Comparison of ENCODE assay signal across 1 cellular context in genomic region chr5:168706655-168707069, GRCh38.
TF ChIP-seq lines count a peak whose summit lies in the region.

No MANE protein-coding gene starts in this region.

TF ChIP-seq in GM23338, 12 proteins besides CTCF, POLR2A, EP300 and RAD21 (continued from another document):
- TF ChIP-seq ETS1 (IDR thresholded peaks at IDR 0.05) (no peak), STAT1 (IDR thresholded peaks at IDR 0.05; ENCODE audit: unreplicated experiment) (no peak), ZNF462 (CRISPR knock-in tag; IDR thresholded peaks at IDR 0.05) (no peak), CREB1 (CRISPR knock-in tag; IDR thresholded peaks at IDR 0.05; ENCODE audit: low read depth) (no peak), ZNF331 (CRISPR knock-in tag; IDR thresholded peaks at IDR 0.05; ENCODE audit: low read depth) (no peak), REST (IDR thresholded peaks at IDR 0.05; ENCODE audit: unreplicated experiment) (no peak)
TF ChIP-seq in GM23338: peak in this region for 0.
